In the genomic region with DNA sequence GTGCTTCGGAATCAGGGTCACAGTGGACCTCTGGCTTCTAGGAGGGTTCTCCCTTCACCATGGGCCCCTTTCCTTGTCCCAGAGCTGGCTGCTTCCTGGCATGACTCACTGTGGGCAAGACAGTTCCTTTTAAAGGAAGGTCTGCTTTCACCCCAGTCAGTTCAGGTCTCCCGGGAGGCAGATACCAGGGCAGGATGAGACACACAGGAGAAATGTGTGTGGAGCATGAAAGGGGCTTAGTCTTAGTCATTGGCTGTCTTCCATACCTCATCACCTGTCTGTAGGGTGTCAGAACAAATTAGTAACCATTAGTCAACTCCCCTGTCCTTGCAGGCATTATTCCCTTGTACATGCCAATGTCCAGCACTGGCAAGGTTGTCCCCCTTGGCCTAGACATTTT, we compare ENCODE assay signal across 16 cellular contexts.
A peak's percentile ranks its signal among the peaks of the same experiment; 100 is the strongest.
DNase-seq lines count a peak whose midpoint lies in the region; ATAC-seq, FAIRE-seq and TF ChIP-seq lines count a peak whose summit lies in the region.
"Had no signal": no experiment of that assay in that cellular context is flagged by ENCODE, and none has a peak within 500 bp of the region (broad histone marks: within the 10 kb centered on the region; RNA-seq: fewer than 3 reads in every experiment).

No MANE protein-coding gene starts in this region.

- CTCF ChIA-PET in SK-N-SH (lab: Yijun Ruan, JAX) = no interaction called here

- TF ChIP-seq CTCF in SK-N-SH (IDR thresholded peaks at IDR 0.05) (no peak), foreskin keratinocyte (conservative IDR thresholded peaks at IDR 0.05) (no peak)

- H3K27ac ChIP-seq in SK-N-SH (ENCODE audit: low read depth in 2 of 2, low read length in 1 of 2) = peak overlapping the region in 1 of 2 experiments; percentile 52; a peak in 2 of 4 replicates
- H3K27ac ChIP-seq in foreskin keratinocyte = peak overlapping the region; percentile 83
- H3K27ac ChIP-seq: gastroesophageal sphincter, HL-60, left lung had no signal

- H3K4me1 ChIP-seq in SK-N-SH (ENCODE audit: control insufficient read depth in 1 of 2, insufficient read depth in 2 of 2, low read depth in 1 of 2, low read length in 1 of 2) = peaks cover 11 to 14% of the 10 kb centered on the region in 2 experiments; a peak in 2 of 4 replicates
- H3K4me1 ChIP-seq in foreskin keratinocyte = peaks cover 25% of the 10 kb centered on the region
- H3K4me1 ChIP-seq: gastroesophageal sphincter, left lung had no signal

- peaks cover 8% of the 10 kb centered on the region for H3F3A ChIP-seq in SK-N-SH (replicated peaks; ENCODE audit: insufficient read depth)

- ATAC-seq in foreskin keratinocyte (peak; percentile 92), GM18505 (IDR thresholded peaks at IDR 0.05; ENCODE audit: unreplicated experiment) (no peak)
- ATAC-seq: gastroesophageal sphincter, left lung had no signal

- 50% methylated on average over 2 of the region's 2 CpGs for WGBS in SK-N-SH (ENCODE audit: low lambda C conversion rate)

- no peaks in the 10 kb centered on the region for H3K36me3 ChIP-seq in SK-N-SH (replicated peaks in 1 of 2; ENCODE audit: control insufficient read depth in 1 of 2, insufficient read depth in 2 of 2, low read length in 1 of 2)
- H3K36me3 ChIP-seq: gastroesophageal sphincter, left lung had no signal

- DNase-seq in ACHN (peak; percentile 33), HK-2 (ENCODE audit: unreplicated experiment) (peak; percentile 61), SK-N-SH (no peak), foreskin keratinocyte (peak; percentile 98 to 99), frontal cortex (ENCODE audit: low spot score in 2 of 2) (no peak), NCI-H2081 (lab: John Stamatoyannopoulos, UW) (no peak), hippocampal formation (lab: John Stamatoyannopoulos, UW) (no peak)
- DNase-seq: activated gamma-delta T cell treated with Interleukin-2 at 50 U/mL for 16 hours; AML-193; left lung; NCI-H146; NCI-H774; stimulated activated CD8-positive, alpha-beta memory T cell treated with anti-CD3 and anti-CD28 coated beads, Interleukin-4, amount 100 ng/mL, for 48 hours had no signal

- H3K27me3 ChIP-seq in SK-N-SH (ENCODE audit: insufficient read depth) (no peaks in the 10 kb centered on the region), foreskin keratinocyte (no peaks in the 10 kb centered on the region)
- H3K27me3 ChIP-seq: gastroesophageal sphincter had no signal

- TF ChIP-seq RAD21 in SK-N-SH (IDR thresholded peaks at IDR 0.05; ENCODE audit: low read length) = no peak

- H3K9me3 ChIP-seq in SK-N-SH = no peaks in the 10 kb centered on the region
- H3K9me3 ChIP-seq: gastroesophageal sphincter, left lung had no signal

- no peaks in the 10 kb centered on the region for H4K20me1 ChIP-seq in SK-N-SH (ENCODE audit: insufficient read depth)

- H3K9ac ChIP-seq in SK-N-SH = no peak overlapping the region

- H2AFZ ChIP-seq in SK-N-SH (ENCODE audit: low read depth) = no peak overlapping the region

- no peak for FAIRE-seq in frontal cortex (lab: Jason Lieb, UNC)

- no peak overlapping the region for H3K4me3 ChIP-seq in SK-N-SH (ENCODE audit: low read depth in 2 of 2, low read length in 1 of 2)
- H3K4me3 ChIP-seq: gastroesophageal sphincter, left lung had no signal

- H3K4me2 ChIP-seq in SK-N-SH = peak overlapping the region; percentile 46; the same call in 1 of the 2 replicates

- no peak for TF ChIP-seq POLR2A in GM18505 (IDR thresholded peaks at IDR 0.05; ENCODE audit: borderline replicate concordance, extremely low read depth, insufficient read depth, insufficient read length)

- H3K9me2 ChIP-seq in SK-N-SH = no peaks in the 10 kb centered on the region

- TF ChIP-seq EP300 in SK-N-SH (IDR thresholded peaks at IDR 0.05; ENCODE audit: borderline replicate concordance in 1 of 2, low read depth in 1 of 2, low read length in 1 of 2) = peak in 1 of 2 experiments; percentile 83; a peak in 1 of 4 replicates

- POLR2A ChIA-PET in SK-N-SH (lab: Yijun Ruan, JAX) = no interaction called here

- in situ Hi-C loops in ACHN (cut with HindIII; ENCODE audit: low pct_ligation_motif_present, low pct_unique_long_range_greater_than_20kb, low sequenced_read_pairs) = no loop called here

- no peaks in the 10 kb centered on the region for H3K79me2 ChIP-seq in SK-N-SH (ENCODE audit: insufficient read depth)

TF ChIP-seq in SK-N-SH, 30 proteins besides CTCF, POLR2A, EP300 and RAD21 (continues in another document):
- peak; percentile 56; the same call in 1 of the 2 replicates for TF ChIP-seq TEAD4 (IDR thresholded peaks at IDR 0.05; ENCODE audit: borderline replicate concordance, insufficient read depth)
- no peak for TF ChIP-seq SMC3 (IDR thresholded peaks at IDR 0.05; ENCODE audit: low read depth, low read length)
- TF ChIP-seq NFIC (IDR thresholded peaks at IDR 0.05; ENCODE audit: borderline replicate concordance) = peak; percentile 88
- TF ChIP-seq, protein P1, sequence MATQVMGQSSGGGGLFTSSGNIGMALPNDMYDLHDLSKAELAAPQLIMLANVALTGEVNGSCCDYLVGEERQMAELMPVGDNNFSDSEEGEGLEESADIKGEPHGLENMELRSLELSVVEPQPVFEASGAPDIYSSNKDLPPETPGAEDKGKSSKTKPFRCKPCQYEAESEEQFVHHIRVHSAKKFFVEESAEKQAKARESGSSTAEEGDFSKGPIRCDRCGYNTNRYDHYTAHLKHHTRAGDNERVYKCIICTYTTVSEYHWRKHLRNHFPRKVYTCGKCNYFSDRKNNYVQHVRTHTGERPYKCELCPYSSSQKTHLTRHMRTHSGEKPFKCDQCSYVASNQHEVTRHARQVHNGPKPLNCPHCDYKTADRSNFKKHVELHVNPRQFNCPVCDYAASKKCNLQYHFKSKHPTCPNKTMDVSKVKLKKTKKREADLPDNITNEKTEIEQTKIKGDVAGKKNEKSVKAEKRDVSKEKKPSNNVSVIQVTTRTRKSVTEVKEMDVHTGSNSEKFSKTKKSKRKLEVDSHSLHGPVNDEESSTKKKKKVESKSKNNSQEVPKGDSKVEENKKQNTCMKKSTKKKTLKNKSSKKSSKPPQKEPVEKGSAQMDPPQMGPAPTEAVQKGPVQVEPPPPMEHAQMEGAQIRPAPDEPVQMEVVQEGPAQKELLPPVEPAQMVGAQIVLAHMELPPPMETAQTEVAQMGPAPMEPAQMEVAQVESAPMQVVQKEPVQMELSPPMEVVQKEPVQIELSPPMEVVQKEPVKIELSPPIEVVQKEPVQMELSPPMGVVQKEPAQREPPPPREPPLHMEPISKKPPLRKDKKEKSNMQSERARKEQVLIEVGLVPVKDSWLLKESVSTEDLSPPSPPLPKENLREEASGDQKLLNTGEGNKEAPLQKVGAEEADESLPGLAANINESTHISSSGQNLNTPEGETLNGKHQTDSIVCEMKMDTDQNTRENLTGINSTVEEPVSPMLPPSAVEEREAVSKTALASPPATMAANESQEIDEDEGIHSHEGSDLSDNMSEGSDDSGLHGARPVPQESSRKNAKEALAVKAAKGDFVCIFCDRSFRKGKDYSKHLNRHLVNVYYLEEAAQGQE (IDR thresholded peaks at IDR 0.05; ENCODE audit: low read depth, low read length) = 0 out of 2 replicates have a peak, but pooled peaks have one; percentile 34
- TF ChIP-seq, protein P2, sequence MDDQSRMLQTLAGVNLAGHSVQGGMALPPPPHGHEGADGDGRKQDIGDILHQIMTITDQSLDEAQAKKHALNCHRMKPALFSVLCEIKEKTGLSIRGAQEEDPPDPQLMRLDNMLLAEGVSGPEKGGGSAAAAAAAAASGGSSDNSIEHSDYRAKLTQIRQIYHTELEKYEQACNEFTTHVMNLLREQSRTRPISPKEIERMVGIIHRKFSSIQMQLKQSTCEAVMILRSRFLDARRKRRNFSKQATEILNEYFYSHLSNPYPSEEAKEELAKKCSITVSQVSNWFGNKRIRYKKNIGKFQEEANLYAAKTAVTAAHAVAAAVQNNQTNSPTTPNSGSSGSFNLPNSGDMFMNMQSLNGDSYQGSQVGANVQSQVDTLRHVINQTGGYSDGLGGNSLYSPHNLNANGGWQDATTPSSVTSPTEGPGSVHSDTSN (IDR thresholded peaks at IDR 0.05) = peak; percentile 95
- TF ChIP-seq EZH2phosphoT487 (IDR thresholded peaks at IDR 0.05; ENCODE audit: borderline replicate concordance, low read depth) = no peak
- no peak for TF ChIP-seq FOXJ3 (CRISPR knock-in tag; IDR thresholded peaks at IDR 0.05)
- TF ChIP-seq RFX5 (IDR thresholded peaks at IDR 0.05; ENCODE audit: low read length) = no peak
- TF ChIP-seq RCOR1 (IDR thresholded peaks at IDR 0.05; ENCODE audit: low read length) = no peak
- TF ChIP-seq, protein P3, sequence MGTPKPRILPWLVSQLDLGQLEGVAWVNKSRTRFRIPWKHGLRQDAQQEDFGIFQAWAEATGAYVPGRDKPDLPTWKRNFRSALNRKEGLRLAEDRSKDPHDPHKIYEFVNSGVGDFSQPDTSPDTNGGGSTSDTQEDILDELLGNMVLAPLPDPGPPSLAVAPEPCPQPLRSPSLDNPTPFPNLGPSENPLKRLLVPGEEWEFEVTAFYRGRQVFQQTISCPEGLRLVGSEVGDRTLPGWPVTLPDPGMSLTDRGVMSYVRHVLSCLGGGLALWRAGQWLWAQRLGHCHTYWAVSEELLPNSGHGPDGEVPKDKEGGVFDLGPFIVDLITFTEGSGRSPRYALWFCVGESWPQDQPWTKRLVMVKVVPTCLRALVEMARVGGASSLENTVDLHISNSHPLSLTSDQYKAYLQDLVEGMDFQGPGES (IDR thresholded peaks at IDR 0.05; ENCODE audit: low read depth, low read length) = no peak
- TF ChIP-seq RXRA (IDR thresholded peaks at IDR 0.05; ENCODE audit: borderline replicate concordance, low read depth) = peak; percentile 80; the same call in 1 of the 2 replicates
- TF ChIP-seq FOXM1 (IDR thresholded peaks at IDR 0.05; ENCODE audit: low read depth) = no peak
- no peak for TF ChIP-seq MEF2A (IDR thresholded peaks at IDR 0.05; ENCODE audit: borderline replicate concordance, low read depth)
- TF ChIP-seq JUND (IDR thresholded peaks at IDR 0.05) = peak; percentile 80
- TF ChIP-seq FOSL2 (IDR thresholded peaks at IDR 0.05; ENCODE audit: borderline replicate concordance, low read depth) = peak; percentile 88; the same call in 1 of the 2 replicates
- TF ChIP-seq POLR2AphosphoS5 (IDR thresholded peaks at IDR 0.05; ENCODE audit: low read depth, low read length) = no peak
- peak; percentile 77 for TF ChIP-seq TCF12 (IDR thresholded peaks at IDR 0.05)
- TF ChIP-seq, protein P4, sequence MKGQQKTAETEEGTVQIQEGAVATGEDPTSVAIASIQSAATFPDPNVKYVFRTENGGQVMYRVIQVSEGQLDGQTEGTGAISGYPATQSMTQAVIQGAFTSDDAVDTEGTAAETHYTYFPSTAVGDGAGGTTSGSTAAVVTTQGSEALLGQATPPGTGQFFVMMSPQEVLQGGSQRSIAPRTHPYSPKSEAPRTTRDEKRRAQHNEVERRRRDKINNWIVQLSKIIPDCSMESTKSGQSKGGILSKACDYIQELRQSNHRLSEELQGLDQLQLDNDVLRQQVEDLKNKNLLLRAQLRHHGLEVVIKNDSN (IDR thresholded peaks at IDR 0.05; ENCODE audit: borderline replicate concordance, low read depth) = no peak
- TF ChIP-seq MXI1 (IDR thresholded peaks at IDR 0.05; ENCODE audit: low read depth, low read length) = no peak

Comparison
In these comparisons a context has a peak if more than half of its experiments do, and no peak if none do; other contexts are left out.
1. DNase-seq: peak in ACHN (single experiment), HK-2 (single experiment) and foreskin keratinocyte (2 of 2); none in SK-N-SH (single experiment), frontal cortex (0 of 2), NCI-H2081 (0 of 2) and hippocampal formation (0 of 2).